In genomic region chr1:26337206-26337535, GRCh38 we compare ENCODE assay signal across 13 cellular contexts. TPM values are rescaled to one million over a fixed set of nuclear protein-coding genes. Genes with fewer than 3 reads are reported as not detected.
A peak's percentile ranks its signal among the peaks of the same experiment; 100 is the strongest.
DNase-seq lines count a peak whose midpoint lies in the region; ATAC-seq, FAIRE-seq and TF ChIP-seq lines count a peak whose summit lies in the region.
"Had no signal": no experiment of that assay in that cellular context is flagged by ENCODE, and none has a peak within 500 bp of the region (broad histone marks: within the 10 kb centered on the region; RNA-seq: fewer than 3 reads in every experiment).

No MANE protein-coding gene starts in this region.

- H3K4me3 ChIP-seq in Karpas-422 (ENCODE audit: low read length) (no peak overlapping the region), bronchial epithelial cell (ENCODE audit: low read depth, low read length) (no peak overlapping the region), neural progenitor cell (no peak overlapping the region)

- H3K4me2 ChIP-seq in Karpas-422 (ENCODE audit: low read depth, low read length, poor library complexity, severe bottlenecking) (peak overlapping the region; percentile 97), neural progenitor cell (peak overlapping the region; percentile 28)

- CTCF ChIA-PET in activated CD4-positive, alpha-beta T cell treated with anti-CD3 and anti-CD28 coated beads, Interleukin-2, amount 10 ng/mL, durations not matched to agents 7 days and 5 days (lab: Charles Lee), result interaction anchor here (0.6 to 2.2 kb wide), 6 partner anchors 11 to 162 kb away, joined by 3 to 7 read pairs (median 4); partner anchors contain the start of genes CD52 and CEP85

- FAIRE-seq in bronchial epithelial cell (lab: Jason Lieb, UNC), result peak; percentile 72

- intact Hi-C loops in Right ventricle myocardium superior (cut with DNase I), result no loop called here

- H3K79me2 ChIP-seq in Karpas-422 (ENCODE audit: low read length), result no peaks in the 10 kb centered on the region
- peaks cover 10% of the 10 kb centered on the region for H3K79me2 ChIP-seq in neural progenitor cell (ENCODE audit: low read depth)

- H4K20me1 ChIP-seq in Karpas-422 (ENCODE audit: insufficient read depth, low read depth, low read length) (no peaks in the 10 kb centered on the region), neural progenitor cell (ENCODE audit: low read depth) (no peaks in the 10 kb centered on the region)

- H3K4me1 Mint-ChIP-seq in activated CD4-positive, alpha-beta T cell treated with anti-CD3 and anti-CD28 coated beads, Interleukin-2, amount 10 ng/mL, durations not matched to agents 7 days and 5 days, result peaks cover 19% of the 10 kb centered on the region
- H3K4me1 Mint-ChIP-seq in neural progenitor cell, result peaks cover 43% of the 10 kb centered on the region

- H3K27me3 Mint-ChIP-seq in activated CD4-positive, alpha-beta T cell treated with anti-CD3 and anti-CD28 coated beads, Interleukin-2, amount 10 ng/mL, durations not matched to agents 7 days and 5 days, result peaks cover 16% of the 10 kb centered on the region
- H3K27me3 Mint-ChIP-seq in neural progenitor cell (ENCODE audit: insufficient read depth, low read depth), result peaks cover 9% of the 10 kb centered on the region

- H3K4me3 Mint-ChIP-seq in activated CD4-positive, alpha-beta T cell treated with anti-CD3 and anti-CD28 coated beads, Interleukin-2, amount 10 ng/mL, durations not matched to agents 7 days and 5 days, result peak overlapping the region; percentile 53
- peak overlapping the region; percentile 77 for H3K4me3 Mint-ChIP-seq in neural progenitor cell

- H3K4me1 ChIP-seq in Karpas-422 (ENCODE audit: low read length) (peaks cover 18% of the 10 kb centered on the region), neural progenitor cell (peaks cover 29% of the 10 kb centered on the region)

- DNase-seq in activated CD4-positive, alpha-beta T cell treated with anti-CD3 and anti-CD28 coated beads, Interleukin-2, amount 10 ng/mL, durations not matched to agents 7 days and 5 days, result no peak
- no peak for DNase-seq in activated CD4-positive, alpha-beta T cell treated with anti-CD3 and anti-CD28 coated beads for 4 hours
- DNase-seq in Karpas-422 (no peak), bronchial epithelial cell (ENCODE audit: low read depth) (no peak), neural progenitor cell (ENCODE audit: low spot score) (no peak), Right ventricle myocardium superior (no peak)
- DNase-seq in NK-92 treated with Interleukin-12 subunit alpha and Interleukin-12 subunit beta, amount 100 ng/mL, for 24 hours (lab: John Stamatoyannopoulos, UW), result no peak
- DNase-seq: activated T-cell treated with anti-CD3 and anti-CD28 coated beads, Interleukin-2, amount 50 U/mL, for 48 hours; NCI-H187 treated with DMSO at 0.1 percent for 48 hours; SIG-M5; transverse colon had no signal

- no peak overlapping the region for H3K27ac ChIP-seq in Karpas-422 (ENCODE audit: low read length)
- no peak overlapping the region for H3K27ac ChIP-seq in neural progenitor cell

- H3K9me3 ChIP-seq in Karpas-422 (ENCODE audit: low read length) (no peaks in the 10 kb centered on the region), neural progenitor cell (ENCODE audit: low read depth) (no peaks in the 10 kb centered on the region)
- H3K9me3 ChIP-seq: transverse colon had no signal

- TF ChIP-seq CTCF in bronchial epithelial cell (IDR thresholded peaks at IDR 0.05; ENCODE audit: insufficient read depth, low read length, severe bottlenecking) (no peak), neural progenitor cell (IDR thresholded peaks at IDR 0.05) (no peak)

- H3F3A ChIP-seq in neural progenitor cell (ENCODE audit: low read depth), result peaks cover 22% of the 10 kb centered on the region

- no peaks in the 10 kb centered on the region for H3K36me3 Mint-ChIP-seq in activated CD4-positive, alpha-beta T cell treated with anti-CD3 and anti-CD28 coated beads, Interleukin-2, amount 10 ng/mL, durations not matched to agents 7 days and 5 days (ENCODE audit: low read depth)
- H3K36me3 Mint-ChIP-seq in neural progenitor cell, result no peaks in the 10 kb centered on the region

- H3K27me3 ChIP-seq in Karpas-422 (ENCODE audit: low read length) (no peaks in the 10 kb centered on the region), bronchial epithelial cell (ENCODE audit: control insufficient read depth, insufficient read depth, low read length) (no peaks in the 10 kb centered on the region), neural progenitor cell (no peaks in the 10 kb centered on the region)

- POLR2A ChIA-PET in activated CD4-positive, alpha-beta T cell treated with anti-CD3 and anti-CD28 coated beads, Interleukin-2, amount 10 ng/mL, durations not matched to agents 7 days and 5 days (lab: Charles Lee), result no interaction called here

- H3K9ac ChIP-seq in Karpas-422 (ENCODE audit: low read length), result no peak overlapping the region
- no peak overlapping the region for H3K9ac ChIP-seq in neural progenitor cell

- no peak overlapping the region for H3K27ac Mint-ChIP-seq in activated CD4-positive, alpha-beta T cell treated with anti-CD3 and anti-CD28 coated beads, Interleukin-2, amount 10 ng/mL, durations not matched to agents 7 days and 5 days
- H3K27ac Mint-ChIP-seq in neural progenitor cell, result no peak overlapping the region

- H3K36me3 ChIP-seq in Karpas-422 (ENCODE audit: insufficient read depth, low read length), result no peaks in the 10 kb centered on the region
- peaks cover 15% of the 10 kb centered on the region for H3K36me3 ChIP-seq in bronchial epithelial cell (ENCODE audit: control insufficient read depth, insufficient read depth, low read length)
- H3K36me3 ChIP-seq in neural progenitor cell, result no peaks in the 10 kb centered on the region
- H3K36me3 ChIP-seq: transverse colon had no signal

- ATAC-seq in Right ventricle myocardium superior (ENCODE audit: poor library complexity), result no peak
- ATAC-seq in GM18498 (IDR thresholded peaks at IDR 0.05; ENCODE audit: unreplicated experiment), result no peak

- H3K9me2 ChIP-seq in Karpas-422 (replicated peaks; ENCODE audit: insufficient read depth, low read length), result no peaks in the 10 kb centered on the region

- no peaks in the 10 kb centered on the region for H3K9me3 Mint-ChIP-seq in activated CD4-positive, alpha-beta T cell treated with anti-CD3 and anti-CD28 coated beads, Interleukin-2, amount 10 ng/mL, durations not matched to agents 7 days and 5 days
- H3K9me3 Mint-ChIP-seq in neural progenitor cell, result no peaks in the 10 kb centered on the region

- H2AFZ ChIP-seq in Karpas-422 (ENCODE audit: low read length) (no peak overlapping the region), neural progenitor cell (replicated peaks) (no peak overlapping the region)

RNA-seq across cellular contexts. Expression of gene CRYBG2, which starts 16.8 kb away (rescaled TPM):
- total RNA-seq in activated CD4-positive, alpha-beta T cell treated with anti-CD3 and anti-CD28 coated beads, Interleukin-2, amount 10 ng/mL, durations not matched to agents 7 days and 5 days, result 1 to 10 TPM; 2.2 to 2.6 TPM
- 1.3 TPM in 1 of 2 replicates, not detected in the other for total RNA-seq in Karpas-422 (2014; rRNA removed; shearing (Covaris generic); ENCODE audit: low replicate concordance)
- total RNA-seq in bronchial epithelial cell, result 19.5 and 67.7 TPM in 2 replicates
- 3.0 and 6.5 TPM in 2 replicates for total RNA-seq in neural progenitor cell (ENCODE audit: low replicate concordance)
- total RNA-seq in Right ventricle myocardium superior, result not detected
- total RNA-seq: osteocyte had no signal

RNA-seq across cellular contexts. Expression of gene CD52, which starts 19.4 kb away (rescaled TPM):
- 1,000 to 10,000 TPM; 1,663 to 1,924 TPM for total RNA-seq in activated CD4-positive, alpha-beta T cell treated with anti-CD3 and anti-CD28 coated beads, Interleukin-2, amount 10 ng/mL, durations not matched to agents 7 days and 5 days
- total RNA-seq in Karpas-422 (2014; rRNA removed; shearing (Covaris generic); ENCODE audit: low replicate concordance), result 614 and 735 TPM in 2 replicates
- total RNA-seq in bronchial epithelial cell, result not detected in 2 replicates
- total RNA-seq in neural progenitor cell (ENCODE audit: low replicate concordance), result 2.5 and 7.3 TPM in 2 replicates
- 4.4 TPM for total RNA-seq in Right ventricle myocardium superior
- total RNA-seq: osteocyte had no signal

RNA-seq across cellular contexts. Expression of gene UBXN11, which starts 30.7 kb away (rescaled TPM):
- 10 to 100 TPM; 48.6 to 51.3 TPM for total RNA-seq in activated CD4-positive, alpha-beta T cell treated with anti-CD3 and anti-CD28 coated beads, Interleukin-2, amount 10 ng/mL, durations not matched to agents 7 days and 5 days
- total RNA-seq in Karpas-422 (2014; rRNA removed; shearing (Covaris generic); ENCODE audit: low replicate concordance), result 20.7 and 56.0 TPM in 2 replicates
- total RNA-seq in bronchial epithelial cell (2.6 and 3.1 TPM in 2 replicates), neural progenitor cell (ENCODE audit: low replicate concordance) (5.9 and 10.2 TPM in 2 replicates), Right ventricle myocardium superior (8.3 TPM)

RNA-seq across cellular contexts. Expression of gene ZNF683, which starts 35.4 kb away (rescaled TPM):
- total RNA-seq in activated CD4-positive, alpha-beta T cell treated with anti-CD3 and anti-CD28 coated beads, Interleukin-2, amount 10 ng/mL, durations not matched to agents 7 days and 5 days, result under 1 TPM in 1 of 2 experiments, not detected in 1; 0.17 TPM
- not detected in 2 replicates for total RNA-seq in Karpas-422 (2014; rRNA removed; shearing (Covaris generic); ENCODE audit: low replicate concordance)
- total RNA-seq in bronchial epithelial cell, result not detected in 2 replicates
- not detected in 2 replicates for total RNA-seq in neural progenitor cell (ENCODE audit: low replicate concordance)
- not detected for total RNA-seq in Right ventricle myocardium superior
- total RNA-seq: osteocyte, transverse colon had no signal

RNA-seq across cellular contexts. Expression of gene SH3BGRL3, which starts 57.3 kb away (rescaled TPM):
- total RNA-seq in activated CD4-positive, alpha-beta T cell treated with anti-CD3 and anti-CD28 coated beads, Interleukin-2, amount 10 ng/mL, durations not matched to agents 7 days and 5 days, result 100 to 1,000 TPM; 606 to 707 TPM
- 108 and 143 TPM in 2 replicates for total RNA-seq in Karpas-422 (2014; rRNA removed; shearing (Covaris generic); ENCODE audit: low replicate concordance)
- total RNA-seq in bronchial epithelial cell, result 14.5 and 28.7 TPM in 2 replicates
- 15.6 and 41.9 TPM in 2 replicates for total RNA-seq in neural progenitor cell (ENCODE audit: low replicate concordance)
- 33.9 TPM for total RNA-seq in Right ventricle myocardium superior

Comparison
In these comparisons a context has a peak if more than half of its experiments do, and no peak if none do; other contexts are left out.
1. RNA of gene CD52, which starts 19.4 kb away (total RNA-seq): 1,663 to 1,924 TPM in activated CD4-positive, alpha-beta T cell treated with anti-CD3 and anti-CD28 coated beads, Interleukin-2, amount 10 ng/mL, durations not matched to agents 7 days and 5 days and 614 to 735 TPM in Karpas-422; 2.5 to 7.3 TPM in neural progenitor cell, 4.4 TPM in Right ventricle myocardium superior (single experiment) and not detected in bronchial epithelial cell; every median in the first group is over 10 times any median in the second.